Comparison of ENCODE assay signal across 26 cellular contexts in the genomic region with DNA sequence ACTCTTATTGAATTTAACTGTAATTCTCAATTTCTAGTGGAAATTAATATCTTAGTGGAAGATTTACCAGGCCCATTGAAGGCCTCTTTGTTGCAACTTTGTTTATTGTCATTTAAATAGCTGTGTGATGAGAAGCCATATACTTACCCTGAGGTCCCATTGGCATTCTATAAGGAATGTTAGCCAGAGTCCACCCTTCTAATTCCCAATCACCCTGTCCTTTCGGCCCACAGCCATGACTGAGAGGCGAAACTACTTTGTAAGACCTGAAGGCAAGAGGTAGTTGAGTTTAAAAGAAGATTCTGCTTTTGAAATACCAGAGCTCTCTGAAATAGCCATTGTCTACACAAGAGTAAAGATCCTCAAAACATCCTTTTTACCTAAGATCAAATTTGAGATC.
"Had no signal": no experiment of that assay in that cellular context is flagged by ENCODE, and none has a peak within 500 bp of the region (broad histone marks: within the 10 kb centered on the region; RNA-seq: fewer than 3 reads in every experiment).

No MANE protein-coding gene starts in this region.

- H3K36me3 ChIP-seq: colonic mucosa, esophagus squamous epithelium, gastrocnemius medialis, heart right ventricle, left lung, lower lobe of right lung had no signal

- H3K4me3 Mint-ChIP-seq: dendritic cell treated with granulocyte-macrophage colony-stimulating factor and Interleukin-4, amounts not matched to agents 40 ng/mL and 50 ng/mL, for 4 days; effector memory CD8-positive, alpha-beta T cell; endodermal cell; immature natural killer cell; mesothelial cell of epicardium; naive B cell had no signal

- H3K4me1 ChIP-seq: colonic mucosa, esophagus squamous epithelium, gastrocnemius medialis, heart right ventricle, left lung, lower lobe of right lung had no signal

- H3K27ac Mint-ChIP-seq: dendritic cell treated with granulocyte-macrophage colony-stimulating factor and Interleukin-4, amounts not matched to agents 40 ng/mL and 50 ng/mL, for 4 days; effector memory CD8-positive, alpha-beta T cell; endodermal cell; immature natural killer cell; mesothelial cell of epicardium; naive B cell had no signal

- H3K27ac ChIP-seq: colonic mucosa, epithelial cell of prostate, esophagus squamous epithelium, gastrocnemius medialis, heart right ventricle, left lung, lower lobe of right lung had no signal

- H3K27me3 Mint-ChIP-seq: dendritic cell treated with granulocyte-macrophage colony-stimulating factor and Interleukin-4, amounts not matched to agents 40 ng/mL and 50 ng/mL, for 4 days; effector memory CD8-positive, alpha-beta T cell; naive B cell had no signal

- H3K9me3 ChIP-seq: colonic mucosa, esophagus squamous epithelium, gastrocnemius medialis, lower lobe of right lung, mucosa of descending colon had no signal

- H3K4me3 ChIP-seq: colonic mucosa, esophagus squamous epithelium, gastrocnemius medialis, heart right ventricle, left lung, lower lobe of right lung, mucosa of descending colon had no signal

- H3K36me3 Mint-ChIP-seq: immature natural killer cell, naive B cell had no signal

- ATAC-seq: effector memory CD8-positive, alpha-beta T cell; esophagus mucosa; gastrocnemius medialis; heart right ventricle; left cardiac atrium; left lung; left ventricle myocardium superior; lower lobe of right lung; mucosa of descending colon had no signal

- DNase-seq: colonic mucosa; cortex of kidney; effector CD8-positive, alpha-beta T cell; effector memory CD8-positive, alpha-beta T cell; endodermal cell; erythroblast; esophagus squamous epithelium; foreskin fibroblast; foreskin melanocyte; gastrocnemius medialis; glutamatergic neuron; head of caudate nucleus; heart right ventricle; hippocampal formation; immature natural killer cell; left cardiac atrium; left lung; left ventricle myocardium superior; lower lobe of right lung; mesenchymal stem cell; mucosa of descending colon; naive B cell had no signal

- H3K27me3 ChIP-seq: colonic mucosa, esophagus squamous epithelium, gastrocnemius medialis, heart right ventricle, left lung had no signal

- H3K4me1 Mint-ChIP-seq: endodermal cell, immature natural killer cell, naive B cell had no signal
